Comparison of ENCODE assay signal across 35 cellular contexts in genomic region chr9:127627494-127627855, GRCh38.
"Had no signal": no experiment of that assay in that cellular context is flagged by ENCODE, and none has a peak within 500 bp of the region (broad histone marks: within the 10 kb centered on the region; RNA-seq: fewer than 3 reads in every experiment).

No MANE protein-coding gene starts in this region.

- H3K9me3 ChIP-seq: MG63 had no signal

- H3K9me3 Mint-ChIP-seq: activated CD4-positive, alpha-beta memory T cell treated with anti-CD3 and anti-CD28 coated beads, Interleukin-2, amount 10 ng/mL, durations not matched to agents 7 days and 5 days; activated naive CD4-positive, alpha-beta T cell treated with anti-CD3 and anti-CD28 coated beads for 36 hours; activated naive CD8-positive, alpha-beta T cell treated with anti-CD3 and anti-CD28 coated beads, Interleukin-2, amount 50 U/mL, for 24 hours had no signal

- H3K4me3 Mint-ChIP-seq: activated CD4-positive, alpha-beta memory T cell treated with anti-CD3 and anti-CD28 coated beads, Interleukin-2, amount 10 ng/mL, durations not matched to agents 7 days and 5 days; activated CD4-positive, alpha-beta T cell treated with anti-CD3 and anti-CD28 coated beads for 36 hours; activated CD8-positive, alpha-beta memory T cell treated with anti-CD3 and anti-CD28 coated beads, Interleukin-2, amount 10 ng/mL, durations not matched to agents 7 days and 5 days; activated naive CD4-positive, alpha-beta T cell treated with anti-CD3 and anti-CD28 coated beads for 36 hours; activated naive CD8-positive, alpha-beta T cell; activated naive CD8-positive, alpha-beta T cell treated with anti-CD3 and anti-CD28 coated beads, Interleukin-2, amount 50 U/mL, for 24 hours; brain; IgD-negative memory B cell had no signal

- H3K4me2 ChIP-seq: PC-9 had no signal

- H3K4me1 Mint-ChIP-seq: activated CD4-positive, alpha-beta memory T cell treated with anti-CD3 and anti-CD28 coated beads, Interleukin-2, amount 10 ng/mL, durations not matched to agents 7 days and 5 days; activated CD4-positive, alpha-beta T cell treated with anti-CD3 and anti-CD28 coated beads for 36 hours; activated CD8-positive, alpha-beta memory T cell treated with anti-CD3 and anti-CD28 coated beads, Interleukin-2, amount 10 ng/mL, durations not matched to agents 7 days and 5 days; IgD-negative memory B cell had no signal

- H3K27ac ChIP-seq: PC-9, RWPE1, WERI-Rb-1 had no signal

- H3K27ac Mint-ChIP-seq: activated CD4-positive, alpha-beta memory T cell treated with anti-CD3 and anti-CD28 coated beads, Interleukin-2, amount 10 ng/mL, durations not matched to agents 7 days and 5 days; activated CD4-positive, alpha-beta T cell treated with anti-CD3 and anti-CD28 coated beads for 36 hours; activated CD8-positive, alpha-beta memory T cell treated with anti-CD3 and anti-CD28 coated beads, Interleukin-2, amount 10 ng/mL, durations not matched to agents 7 days and 5 days; activated naive CD4-positive, alpha-beta T cell treated with anti-CD3 and anti-CD28 coated beads for 36 hours; activated naive CD8-positive, alpha-beta T cell; activated naive CD8-positive, alpha-beta T cell treated with anti-CD3 and anti-CD28 coated beads, Interleukin-2, amount 50 U/mL, for 24 hours; brain; IgD-negative memory B cell had no signal

- ATAC-seq: activated CD4-positive, alpha-beta T cell treated with anti-CD3 and anti-CD28 coated beads for 36 hours; activated CD8-positive, alpha-beta memory T cell treated with anti-CD3 and anti-CD28 coated beads, Interleukin-2, amount 10 ng/mL, durations not matched to agents 7 days and 5 days; activated naive CD8-positive, alpha-beta T cell treated with anti-CD3 and anti-CD28 coated beads, Interleukin-2, amount 50 U/mL, for 24 hours had no signal

- H2AFZ ChIP-seq: PC-9 had no signal

- H3K27me3 ChIP-seq: MG63 had no signal

- H3K36me3 ChIP-seq: MG63 had no signal

- H3K36me3 Mint-ChIP-seq: activated CD8-positive, alpha-beta memory T cell treated with anti-CD3 and anti-CD28 coated beads, Interleukin-2, amount 10 ng/mL, durations not matched to agents 7 days and 5 days; activated naive CD8-positive, alpha-beta T cell; IgD-negative memory B cell had no signal

- DNase-seq: activated CD4-positive, alpha-beta memory T cell treated with anti-CD3 and anti-CD28 coated beads, Interleukin-2, amount 10 ng/mL, durations not matched to agents 7 days and 5 days; activated CD4-positive, alpha-beta T cell treated with anti-CD3 and anti-CD28 coated beads for 36 hours; activated CD8-positive, alpha-beta memory T cell treated with anti-CD3 and anti-CD28 coated beads for 24 hours; activated CD8-positive, alpha-beta memory T cell treated with anti-CD3 and anti-CD28 coated beads, Interleukin-2, amount 10 ng/mL, durations not matched to agents 7 days and 5 days; activated CD8-positive, alpha-beta memory T cell treated with anti-CD3 and anti-CD28 coated beads, Interleukin-2, amount 50 U/mL, for 48 hours; activated gamma-delta T cell treated with Interleukin-2 at 50 U/mL for 16 hours; activated naive CD4-positive, alpha-beta T cell treated with anti-CD3 and anti-CD28 coated beads for 36 hours; activated naive CD8-positive, alpha-beta T cell treated with anti-CD3 and anti-CD28 coated beads, Interleukin-2, amount 50 U/mL, for 24 hours; activated T-cell treated with anti-CD3 and anti-CD28 coated beads, Interleukin-2, amount 50 U/mL, for 48 hours; anterior cingulate cortex; central memory CD4-positive, alpha-beta T cell; Karpas-422; KBM-7; MG63; NCI-H1048; NCI-H1694 treated with DMSO at 0.1 percent for 48 hours; NCI-H2029; NCI-H345; NCI-H510A; NCI-H526; NCI-H748 treated with DMSO at 0.1 percent for 48 hours; NK-92 treated with Interleukin-12 subunit alpha and Interleukin-12 subunit beta, amount 100 ng/mL, for 24 hours; PC-9; Right ventricle myocardium superior; SW 1271; T-helper 1 cell; T-helper 2 cell; T-helper 9 cell; WERI-Rb-1 had no signal

- FAIRE-seq: bronchial epithelial cell, RCC 7860 had no signal

- H3K27me3 Mint-ChIP-seq: activated CD4-positive, alpha-beta T cell treated with anti-CD3 and anti-CD28 coated beads for 36 hours; activated naive CD8-positive, alpha-beta T cell; activated naive CD8-positive, alpha-beta T cell treated with anti-CD3 and anti-CD28 coated beads, Interleukin-2, amount 50 U/mL, for 24 hours had no signal

- H3K4me3 ChIP-seq: MG63, PC-9 had no signal
